Comparison of ENCODE assay signal across 1 cellular context in the genomic region with DNA sequence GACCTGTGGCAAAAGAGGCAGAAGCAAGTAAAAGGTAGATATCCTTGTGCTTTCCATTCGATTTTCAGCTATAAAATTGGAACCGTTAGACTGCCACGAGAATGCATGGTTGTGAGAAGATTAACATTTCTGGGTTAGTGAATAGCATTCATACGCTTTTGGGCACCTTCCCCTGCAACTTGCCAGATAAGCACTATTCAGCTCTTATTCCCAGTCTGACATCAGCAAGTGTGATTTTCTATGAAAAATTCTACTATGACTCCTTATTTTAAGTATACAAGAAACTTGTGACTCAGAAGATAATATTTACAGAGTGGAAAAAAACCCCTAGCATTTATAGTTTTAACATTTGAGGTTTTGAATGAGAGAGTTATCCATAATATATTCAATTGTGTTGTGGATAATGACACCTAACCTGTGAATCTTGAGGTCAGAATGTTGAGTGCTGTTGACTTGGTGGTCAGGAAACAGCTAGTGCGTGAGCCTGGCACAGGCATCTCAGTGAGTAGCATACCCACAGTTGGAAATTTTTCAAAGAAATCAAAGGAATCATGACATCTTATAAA.
TF ChIP-seq lines count a peak whose summit lies in the region.

No MANE protein-coding gene starts in this region.

TF ChIP-seq in K562, 482 proteins besides CTCF, POLR2A, EP300 and RAD21:
- TF ChIP-seq SRSF3 (IDR thresholded peaks at IDR 0.05; ENCODE audit: insufficient read depth, low read length), result no peak
- TF ChIP-seq ATF7 (IDR thresholded peaks at IDR 0.05), result no peak
- TF ChIP-seq, protein P1, sequence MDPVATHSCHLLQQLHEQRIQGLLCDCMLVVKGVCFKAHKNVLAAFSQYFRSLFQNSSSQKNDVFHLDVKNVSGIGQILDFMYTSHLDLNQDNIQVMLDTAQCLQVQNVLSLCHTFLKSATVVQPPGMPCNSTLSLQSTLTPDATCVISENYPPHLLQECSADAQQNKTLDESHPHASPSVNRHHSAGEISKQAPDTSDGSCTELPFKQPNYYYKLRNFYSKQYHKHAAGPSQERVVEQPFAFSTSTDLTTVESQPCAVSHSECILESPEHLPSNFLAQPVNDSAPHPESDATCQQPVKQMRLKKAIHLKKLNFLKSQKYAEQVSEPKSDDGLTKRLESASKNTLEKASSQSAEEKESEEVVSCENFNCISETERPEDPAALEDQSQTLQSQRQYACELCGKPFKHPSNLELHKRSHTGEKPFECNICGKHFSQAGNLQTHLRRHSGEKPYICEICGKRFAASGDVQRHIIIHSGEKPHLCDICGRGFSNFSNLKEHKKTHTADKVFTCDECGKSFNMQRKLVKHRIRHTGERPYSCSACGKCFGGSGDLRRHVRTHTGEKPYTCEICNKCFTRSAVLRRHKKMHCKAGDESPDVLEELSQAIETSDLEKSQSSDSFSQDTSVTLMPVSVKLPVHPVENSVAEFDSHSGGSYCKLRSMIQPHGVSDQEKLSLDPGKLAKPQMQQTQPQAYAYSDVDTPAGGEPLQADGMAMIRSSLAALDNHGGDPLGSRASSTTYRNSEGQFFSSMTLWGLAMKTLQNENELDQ (CRISPR knock-in tag; IDR thresholded peaks at IDR 0.05; ENCODE audit: borderline replicate concordance), result no peak
- TF ChIP-seq, protein P2, sequence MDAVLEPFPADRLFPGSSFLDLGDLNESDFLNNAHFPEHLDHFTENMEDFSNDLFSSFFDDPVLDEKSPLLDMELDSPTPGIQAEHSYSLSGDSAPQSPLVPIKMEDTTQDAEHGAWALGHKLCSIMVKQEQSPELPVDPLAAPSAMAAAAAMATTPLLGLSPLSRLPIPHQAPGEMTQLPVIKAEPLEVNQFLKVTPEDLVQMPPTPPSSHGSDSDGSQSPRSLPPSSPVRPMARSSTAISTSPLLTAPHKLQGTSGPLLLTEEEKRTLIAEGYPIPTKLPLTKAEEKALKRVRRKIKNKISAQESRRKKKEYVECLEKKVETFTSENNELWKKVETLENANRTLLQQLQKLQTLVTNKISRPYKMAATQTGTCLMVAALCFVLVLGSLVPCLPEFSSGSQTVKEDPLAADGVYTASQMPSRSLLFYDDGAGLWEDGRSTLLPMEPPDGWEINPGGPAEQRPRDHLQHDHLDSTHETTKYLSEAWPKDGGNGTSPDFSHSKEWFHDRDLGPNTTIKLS (IDR thresholded peaks at IDR 0.05; ENCODE audit: borderline replicate concordance, low read depth), result no peak
TF ChIP-seq in K562: peak in this region for 0.
